In the genomic region with DNA sequence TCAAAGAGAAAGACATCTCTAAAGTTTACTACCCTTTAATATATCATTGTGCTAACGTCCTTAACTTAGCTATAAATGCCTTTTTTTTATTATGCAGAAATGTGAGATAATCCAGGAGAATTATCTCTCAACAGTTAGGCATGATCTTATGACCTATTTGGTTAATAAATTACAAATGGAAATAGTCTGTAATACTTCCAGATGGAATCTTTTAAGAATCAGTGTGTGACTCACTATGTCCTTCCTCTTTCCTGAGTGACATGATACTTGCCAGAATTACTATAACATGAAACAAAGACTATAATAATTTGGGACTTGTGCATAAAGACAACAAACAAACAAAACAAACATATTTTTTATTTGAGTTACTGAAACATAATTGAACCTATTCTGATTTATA, we compare ENCODE assay signal across 13 cellular contexts.
"Had no signal": no experiment of that assay in that cellular context is flagged by ENCODE, and none has a peak within 500 bp of the region (broad histone marks: within the 10 kb centered on the region; RNA-seq: fewer than 3 reads in every experiment).

No MANE protein-coding gene starts in this region.

- H3K9me3 Mint-ChIP-seq: activated T-helper 1 cell treated with anti-CD3 and anti-CD28 coated beads, Interleukin-12 subunit alpha, Interleukin-12 subunit beta, Interleukin-2, Interleukin-4 antibody, amounts not matched to agents 30 ng/mL and 10 ng/mL and 1 ng/mL, durations not matched to agents 14 hours and 24 hours and 36 hours; type B pancreatic cell had no signal

- H3K27ac ChIP-seq: ascending aorta, psoas muscle, suprapubic skin had no signal

- H3K27me3 Mint-ChIP-seq: activated CD4-positive, alpha-beta memory T cell treated with anti-CD3 and anti-CD28 coated beads for 36 hours; natural killer cell treated with Interleukin-12 subunit alpha and Interleukin-12 subunit beta and Interleukin-15 and Interleukin-18, amount 100 ng/mL, for 72 hours; type B pancreatic cell had no signal

- H3K27me3 ChIP-seq: ascending aorta, suprapubic skin had no signal

- H3K4me1 ChIP-seq: ascending aorta, psoas muscle, suprapubic skin had no signal

- H3K9me3 ChIP-seq: ascending aorta, psoas muscle had no signal

- H3K27ac Mint-ChIP-seq: activated CD4-positive, alpha-beta memory T cell treated with anti-CD3 and anti-CD28 coated beads for 36 hours; activated T-helper 1 cell treated with anti-CD3 and anti-CD28 coated beads, Interleukin-12 subunit alpha, Interleukin-12 subunit beta, Interleukin-2, Interleukin-4 antibody, amounts not matched to agents 30 ng/mL and 10 ng/mL and 1 ng/mL, durations not matched to agents 14 hours and 24 hours and 36 hours; natural killer cell treated with Interleukin-12 subunit alpha and Interleukin-12 subunit beta and Interleukin-15 and Interleukin-18, amount 100 ng/mL, for 72 hours; type B pancreatic cell had no signal

- H3K36me3 ChIP-seq: ascending aorta, suprapubic skin had no signal

- H3K4me3 Mint-ChIP-seq: activated CD4-positive, alpha-beta memory T cell treated with anti-CD3 and anti-CD28 coated beads for 36 hours; activated T-helper 1 cell treated with anti-CD3 and anti-CD28 coated beads, Interleukin-12 subunit alpha, Interleukin-12 subunit beta, Interleukin-2, Interleukin-4 antibody, amounts not matched to agents 30 ng/mL and 10 ng/mL and 1 ng/mL, durations not matched to agents 14 hours and 24 hours and 36 hours; natural killer cell treated with Interleukin-12 subunit alpha and Interleukin-12 subunit beta and Interleukin-15 and Interleukin-18, amount 100 ng/mL, for 72 hours; type B pancreatic cell had no signal

- H3K4me3 ChIP-seq: ascending aorta, psoas muscle, suprapubic skin had no signal

- DNase-seq: activated CD4-positive, alpha-beta memory T cell treated with anti-CD3 and anti-CD28 coated beads for 36 hours; activated naive CD4-positive, alpha-beta T cell; hypothalamus; psoas muscle; stimulated activated CD4-positive, alpha-beta T cell treated with anti-CD3 and anti-CD28 coated beads, Interleukin-4, amount 100 ng/mL, for 1 hour; stimulated activated CD8-positive, alpha-beta memory T cell treated with anti-CD3 and anti-CD28 coated beads, Interleukin-4, amount 100 ng/mL, for 48 hours; stimulated activated naive CD8-positive, alpha-beta T cell treated with anti-CD3 and anti-CD28 coated beads, Interleukin-15, Interleukin-2, amounts not matched to agents 100 U/mL and 50 U/mL, for 24 hours had no signal

- FAIRE-seq: bronchial epithelial cell had no signal

- H3K36me3 Mint-ChIP-seq: activated CD4-positive, alpha-beta memory T cell treated with anti-CD3 and anti-CD28 coated beads for 36 hours; natural killer cell treated with Interleukin-12 subunit alpha and Interleukin-12 subunit beta and Interleukin-15 and Interleukin-18, amount 100 ng/mL, for 72 hours; type B pancreatic cell had no signal
